In the genomic region with DNA sequence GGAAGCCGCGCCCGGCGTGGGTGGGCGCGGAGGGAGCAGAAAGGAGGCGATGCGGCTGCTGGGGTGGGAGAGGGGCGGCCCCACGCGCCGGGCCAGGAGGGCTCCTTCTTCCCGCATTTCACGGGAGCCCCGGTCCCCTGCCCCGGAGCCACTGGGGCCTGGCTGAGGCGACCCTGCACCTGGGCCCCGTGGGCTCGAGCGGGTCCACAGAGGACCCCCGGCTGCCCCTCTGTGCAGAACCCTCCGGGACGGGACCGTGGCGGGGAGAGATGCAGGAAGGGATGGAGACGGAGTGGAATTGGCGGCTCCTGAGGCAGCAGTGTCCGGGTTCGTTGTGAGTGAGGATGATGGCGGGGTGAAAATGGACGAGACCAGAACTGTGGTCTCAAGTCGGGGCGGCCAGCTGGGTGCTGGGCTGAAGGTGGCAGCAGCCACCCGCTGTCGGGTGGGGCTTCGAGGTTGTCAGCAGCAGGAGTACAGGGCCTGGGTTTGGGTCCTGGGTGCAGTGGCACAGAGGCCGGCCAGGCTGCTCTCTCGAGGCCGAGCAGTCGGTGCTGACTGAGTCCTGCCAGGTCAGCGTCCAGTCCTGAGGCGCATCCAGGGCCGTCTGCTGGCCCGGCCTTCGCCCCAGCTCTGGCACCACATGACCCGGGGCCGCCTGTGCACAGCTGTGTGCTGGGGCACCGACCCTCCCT, we compare ENCODE assay signal across 1 cellular context.
TF ChIP-seq lines count a peak whose summit lies in the region.

No MANE protein-coding gene starts in this region.

TF ChIP-seq in GM23338, 12 proteins besides CTCF, POLR2A, EP300 and RAD21 (continued from another document):
- TF ChIP-seq, protein P1, sequence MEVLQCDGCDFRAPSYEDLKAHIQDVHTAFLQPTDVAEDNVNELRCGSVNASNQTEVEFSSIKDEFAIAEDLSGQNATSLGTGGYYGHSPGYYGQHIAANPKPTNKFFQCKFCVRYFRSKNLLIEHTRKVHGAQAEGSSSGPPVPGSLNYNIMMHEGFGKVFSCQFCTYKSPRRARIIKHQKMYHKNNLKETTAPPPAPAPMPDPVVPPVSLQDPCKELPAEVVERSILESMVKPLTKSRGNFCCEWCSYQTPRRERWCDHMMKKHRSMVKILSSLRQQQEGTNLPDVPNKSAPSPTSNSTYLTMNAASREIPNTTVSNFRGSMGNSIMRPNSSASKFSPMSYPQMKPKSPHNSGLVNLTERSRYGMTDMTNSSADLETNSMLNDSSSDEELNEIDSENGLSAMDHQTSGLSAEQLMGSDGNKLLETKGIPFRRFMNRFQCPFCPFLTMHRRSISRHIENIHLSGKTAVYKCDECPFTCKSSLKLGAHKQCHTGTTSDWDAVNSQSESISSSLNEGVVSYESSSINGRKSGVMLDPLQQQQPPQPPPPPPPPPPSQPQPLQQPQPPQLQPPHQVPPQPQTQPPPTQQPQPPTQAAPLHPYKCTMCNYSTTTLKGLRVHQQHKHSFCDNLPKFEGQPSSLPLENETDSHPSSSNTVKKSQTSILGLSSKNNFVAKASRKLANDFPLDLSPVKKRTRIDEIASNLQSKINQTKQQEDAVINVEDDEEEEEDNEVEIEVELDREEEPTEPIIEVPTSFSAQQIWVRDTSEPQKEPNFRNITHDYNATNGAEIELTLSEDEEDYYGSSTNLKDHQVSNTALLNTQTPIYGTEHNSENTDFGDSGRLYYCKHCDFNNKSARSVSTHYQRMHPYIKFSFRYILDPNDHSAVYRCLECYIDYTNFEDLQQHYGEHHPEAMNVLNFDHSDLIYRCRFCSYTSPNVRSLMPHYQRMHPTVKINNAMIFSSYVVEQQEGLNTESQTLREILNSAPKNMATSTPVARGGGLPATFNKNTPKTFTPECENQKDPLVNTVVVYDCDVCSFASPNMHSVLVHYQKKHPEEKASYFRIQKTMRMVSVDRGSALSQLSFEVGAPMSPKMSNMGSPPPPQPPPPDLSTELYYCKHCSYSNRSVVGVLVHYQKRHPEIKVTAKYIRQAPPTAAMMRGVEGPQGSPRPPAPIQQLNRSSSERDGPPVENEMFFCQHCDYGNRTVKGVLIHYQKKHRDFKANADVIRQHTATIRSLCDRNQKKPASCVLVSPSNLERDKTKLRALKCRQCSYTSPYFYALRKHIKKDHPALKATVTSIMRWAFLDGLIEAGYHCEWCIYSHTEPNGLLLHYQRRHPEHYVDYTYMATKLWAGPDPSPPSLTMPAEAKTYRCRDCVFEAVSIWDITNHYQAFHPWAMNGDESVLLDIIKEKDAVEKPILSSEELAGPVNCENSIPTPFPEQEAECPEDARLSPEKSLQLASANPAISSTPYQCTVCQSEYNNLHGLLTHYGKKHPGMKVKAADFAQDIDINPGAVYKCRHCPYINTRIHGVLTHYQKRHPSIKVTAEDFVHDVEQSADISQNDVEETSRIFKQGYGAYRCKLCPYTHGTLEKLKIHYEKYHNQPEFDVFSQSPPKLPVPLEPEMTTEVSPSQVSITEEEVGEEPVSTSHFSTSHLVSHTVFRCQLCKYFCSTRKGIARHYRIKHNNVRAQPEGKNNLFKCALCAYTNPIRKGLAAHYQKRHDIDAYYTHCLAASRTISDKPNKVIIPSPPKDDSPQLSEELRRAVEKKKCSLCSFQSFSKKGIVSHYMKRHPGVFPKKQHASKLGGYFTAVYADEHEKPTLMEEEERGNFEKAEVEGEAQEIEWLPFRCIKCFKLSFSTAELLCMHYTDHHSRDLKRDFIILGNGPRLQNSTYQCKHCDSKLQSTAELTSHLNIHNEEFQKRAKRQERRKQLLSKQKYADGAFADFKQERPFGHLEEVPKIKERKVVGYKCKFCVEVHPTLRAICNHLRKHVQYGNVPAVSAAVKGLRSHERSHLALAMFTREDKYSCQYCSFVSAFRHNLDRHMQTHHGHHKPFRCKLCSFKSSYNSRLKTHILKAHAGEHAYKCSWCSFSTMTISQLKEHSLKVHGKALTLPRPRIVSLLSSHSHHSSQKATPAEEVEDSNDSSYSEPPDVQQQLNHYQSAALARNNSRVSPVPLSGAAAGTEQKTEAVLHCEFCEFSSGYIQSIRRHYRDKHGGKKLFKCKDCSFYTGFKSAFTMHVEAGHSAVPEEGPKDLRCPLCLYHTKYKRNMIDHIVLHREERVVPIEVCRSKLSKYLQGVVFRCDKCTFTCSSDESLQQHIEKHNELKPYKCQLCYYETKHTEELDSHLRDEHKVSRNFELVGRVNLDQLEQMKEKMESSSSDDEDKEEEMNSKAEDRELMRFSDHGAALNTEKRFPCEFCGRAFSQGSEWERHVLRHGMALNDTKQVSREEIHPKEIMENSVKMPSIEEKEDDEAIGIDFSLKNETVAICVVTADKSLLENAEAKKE (CRISPR knock-in tag; IDR thresholded peaks at IDR 0.05), result no peak
- TF ChIP-seq EZH2 (IDR thresholded peaks at IDR 0.05; ENCODE audit: low read depth, unreplicated experiment) (no peak), JUNB (IDR thresholded peaks at IDR 0.05; ENCODE audit: unreplicated experiment) (no peak)
- TF ChIP-seq, protein P2, sequence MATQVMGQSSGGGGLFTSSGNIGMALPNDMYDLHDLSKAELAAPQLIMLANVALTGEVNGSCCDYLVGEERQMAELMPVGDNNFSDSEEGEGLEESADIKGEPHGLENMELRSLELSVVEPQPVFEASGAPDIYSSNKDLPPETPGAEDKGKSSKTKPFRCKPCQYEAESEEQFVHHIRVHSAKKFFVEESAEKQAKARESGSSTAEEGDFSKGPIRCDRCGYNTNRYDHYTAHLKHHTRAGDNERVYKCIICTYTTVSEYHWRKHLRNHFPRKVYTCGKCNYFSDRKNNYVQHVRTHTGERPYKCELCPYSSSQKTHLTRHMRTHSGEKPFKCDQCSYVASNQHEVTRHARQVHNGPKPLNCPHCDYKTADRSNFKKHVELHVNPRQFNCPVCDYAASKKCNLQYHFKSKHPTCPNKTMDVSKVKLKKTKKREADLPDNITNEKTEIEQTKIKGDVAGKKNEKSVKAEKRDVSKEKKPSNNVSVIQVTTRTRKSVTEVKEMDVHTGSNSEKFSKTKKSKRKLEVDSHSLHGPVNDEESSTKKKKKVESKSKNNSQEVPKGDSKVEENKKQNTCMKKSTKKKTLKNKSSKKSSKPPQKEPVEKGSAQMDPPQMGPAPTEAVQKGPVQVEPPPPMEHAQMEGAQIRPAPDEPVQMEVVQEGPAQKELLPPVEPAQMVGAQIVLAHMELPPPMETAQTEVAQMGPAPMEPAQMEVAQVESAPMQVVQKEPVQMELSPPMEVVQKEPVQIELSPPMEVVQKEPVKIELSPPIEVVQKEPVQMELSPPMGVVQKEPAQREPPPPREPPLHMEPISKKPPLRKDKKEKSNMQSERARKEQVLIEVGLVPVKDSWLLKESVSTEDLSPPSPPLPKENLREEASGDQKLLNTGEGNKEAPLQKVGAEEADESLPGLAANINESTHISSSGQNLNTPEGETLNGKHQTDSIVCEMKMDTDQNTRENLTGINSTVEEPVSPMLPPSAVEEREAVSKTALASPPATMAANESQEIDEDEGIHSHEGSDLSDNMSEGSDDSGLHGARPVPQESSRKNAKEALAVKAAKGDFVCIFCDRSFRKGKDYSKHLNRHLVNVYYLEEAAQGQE (IDR thresholded peaks at IDR 0.05; ENCODE audit: unreplicated experiment), result no peak
